In the genomic region with DNA sequence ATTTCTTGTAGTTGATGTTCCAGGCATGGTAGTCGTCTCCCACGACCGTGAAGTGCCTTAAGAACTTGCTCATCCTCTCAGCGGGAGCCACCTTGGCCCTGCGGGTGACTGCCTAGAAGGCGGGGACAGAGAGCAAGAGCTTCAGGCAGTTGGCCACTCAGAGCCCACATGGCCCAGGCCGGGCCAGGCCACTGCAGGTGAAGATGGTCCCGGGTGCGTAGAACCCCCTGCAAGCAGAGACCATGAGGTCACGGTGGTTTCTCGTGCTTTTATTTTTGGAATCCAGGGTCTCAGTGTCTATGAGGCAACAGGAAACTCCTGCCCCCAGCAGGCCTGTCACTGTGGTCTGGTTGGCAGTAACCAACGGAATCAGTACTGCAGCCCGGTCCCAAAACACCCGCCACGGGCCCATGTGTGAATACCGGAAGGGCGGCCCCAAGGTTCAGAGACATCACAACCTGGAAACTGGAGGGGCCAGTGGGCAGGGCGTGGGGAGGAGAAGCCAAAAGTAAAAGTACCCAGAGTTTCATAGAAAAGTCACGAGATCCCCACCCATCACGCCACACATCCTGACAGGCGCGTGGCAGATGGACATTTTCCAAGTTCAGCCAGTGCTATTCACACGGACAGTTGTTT, we compare ENCODE assay signal across 9 cellular contexts. TPM values are rescaled to one million over a fixed set of nuclear protein-coding genes. Genes with fewer than 3 reads are reported as not detected.
DNase-seq lines count a peak whose midpoint lies in the region; ATAC-seq and TF ChIP-seq lines count a peak whose summit lies in the region.
"Had no signal": no experiment of that assay in that cellular context is flagged by ENCODE, and none has a peak within 500 bp of the region (broad histone marks: within the 10 kb centered on the region; RNA-seq: fewer than 3 reads in every experiment).

No MANE protein-coding gene starts in this region.

- peak overlapping the region; percentile 69 for H3K27ac Mint-ChIP-seq in CD4-positive, alpha-beta T cell
- H3K27ac Mint-ChIP-seq: nephron had no signal

- H3K27me3 ChIP-seq in CD4-positive, alpha-beta T cell (ENCODE audit: control insufficient read depth, insufficient read depth, low read length) = no peaks in the 10 kb centered on the region
- H3K27me3 ChIP-seq in SJCRH30 = no peaks in the 10 kb centered on the region
- H3K27me3 ChIP-seq in uterus = no peaks in the 10 kb centered on the region

- H3K27ac ChIP-seq in CD4-positive, alpha-beta T cell (ENCODE audit: low read depth, low read length) = no peak overlapping the region
- H3K27ac ChIP-seq in SJCRH30 = no peak overlapping the region
- H3K27ac ChIP-seq in uterus = no peak overlapping the region

- H3K4me3 Mint-ChIP-seq in CD4-positive, alpha-beta T cell = no peak overlapping the region
- peak overlapping the region; percentile 57 for H3K4me3 Mint-ChIP-seq in activated T-cell treated with anti-CD3 and anti-CD28 coated beads, Interleukin-2, amount 50 U/mL, for 4 hours
- H3K4me3 Mint-ChIP-seq: nephron had no signal

- CTCF ChIA-PET in CD4-positive, alpha-beta T cell (lab: Charles Lee) = no interaction called here

- peaks cover 3% of the 10 kb centered on the region for H3K9me3 Mint-ChIP-seq in CD4-positive, alpha-beta T cell
- peaks cover 10% of the 10 kb centered on the region for H3K9me3 Mint-ChIP-seq in activated T-cell treated with anti-CD3 and anti-CD28 coated beads, Interleukin-2, amount 50 U/mL, for 4 hours

- TF ChIP-seq CTCF in CD4-positive, alpha-beta T cell (IDR thresholded peaks at IDR 0.05) = no peak
- no peak for TF ChIP-seq CTCF in uterus (IDR thresholded peaks at IDR 0.05)

- TF ChIP-seq POLR2A in uterus (IDR thresholded peaks at IDR 0.05) = no peak

- ATAC-seq in CD4-positive, alpha-beta T cell (ENCODE audit: poor library complexity) = peak; percentile 34
- peak; percentile 91 for ATAC-seq in GM19463 (IDR thresholded peaks at IDR 0.05; ENCODE audit: unreplicated experiment)
- ATAC-seq in HG03460 (IDR thresholded peaks at IDR 0.05; ENCODE audit: unreplicated experiment) = peak; percentile 89
- peak; percentile 91 to 92 for ATAC-seq in activated T-cell treated with anti-CD3 and anti-CD28 coated beads, Interleukin-2, amount 50 U/mL, for 4 hours

- no peaks in the 10 kb centered on the region for H3K27me3 Mint-ChIP-seq in CD4-positive, alpha-beta T cell
- no peaks in the 10 kb centered on the region for H3K27me3 Mint-ChIP-seq in activated T-cell treated with anti-CD3 and anti-CD28 coated beads, Interleukin-2, amount 50 U/mL, for 4 hours (ENCODE audit: low read depth)

- intact Hi-C loops in CD4-positive, alpha-beta T cell (cut with DNase I, micrococcal nuclease) = no loop called here
- intact Hi-C loops in uterus (cut with DNase I; ENCODE audit: low total_unique reads) = no loop called here

- peak in 4 of 10 experiments; percentile 4 to 23 (median 6) for DNase-seq in CD4-positive, alpha-beta T cell
- DNase-seq in activated T-cell treated with anti-CD3 and anti-CD28 coated beads, Interleukin-2, amount 50 U/mL, for 4 hours = peak; percentile 15
- DNase-seq in stimulated activated CD4-positive, alpha-beta T cell treated with anti-CD3 and anti-CD28 coated beads, Interleukin-12 subunit alpha, Interleukin-12 subunit beta, amount 100 ng/mL, for 4 hours = peak; percentile 32
- DNase-seq in SJCRH30 = no peak
- no peak for DNase-seq in GM03348 (ENCODE audit: low spot score)
- DNase-seq in uterus = no peak

- H3K4me3 ChIP-seq in SJCRH30 = no peak overlapping the region
- H3K4me3 ChIP-seq in uterus = no peak overlapping the region

- peaks cover 11% of the 10 kb centered on the region for H3K4me1 Mint-ChIP-seq in CD4-positive, alpha-beta T cell (ENCODE audit: low read depth)
- H3K4me1 Mint-ChIP-seq in activated T-cell treated with anti-CD3 and anti-CD28 coated beads, Interleukin-2, amount 50 U/mL, for 4 hours (ENCODE audit: low read depth) = peaks cover 15% of the 10 kb centered on the region

- peaks cover 56% of the 10 kb centered on the region for H3K36me3 Mint-ChIP-seq in CD4-positive, alpha-beta T cell (ENCODE audit: low read depth)
- peaks cover 22% of the 10 kb centered on the region for H3K36me3 Mint-ChIP-seq in activated T-cell treated with anti-CD3 and anti-CD28 coated beads, Interleukin-2, amount 50 U/mL, for 4 hours (ENCODE audit: insufficient read depth)

- H3K9me3 ChIP-seq in CD4-positive, alpha-beta T cell (ENCODE audit: control insufficient read depth, low read length) = peaks cover 17% of the 10 kb centered on the region
- H3K9me3 ChIP-seq in SJCRH30 (replicated peaks) (peaks cover 3% of the 10 kb centered on the region), uterus (peaks cover 0 to 15% of the 10 kb centered on the region in 2 donors)

- POLR2A ChIA-PET in CD4-positive, alpha-beta T cell (lab: Charles Lee) = no interaction called here

- peaks cover 7% of the 10 kb centered on the region for H3K4me1 ChIP-seq in SJCRH30
- H3K4me1 ChIP-seq in uterus = no peaks in the 10 kb centered on the region

- no peaks in the 10 kb centered on the region for H3K36me3 ChIP-seq in SJCRH30
- no peaks in the 10 kb centered on the region for H3K36me3 ChIP-seq in uterus

RNA-seq across cellular contexts. Expression of a gene that starts 27.5 kb away (rescaled TPM):
- 1 to 10 TPM; 3.9 to 4.1 TPM for total RNA-seq in CD4-positive, alpha-beta T cell
- total RNA-seq in activated T-cell treated with anti-CD3 and anti-CD28 coated beads, Interleukin-2, amount 50 U/mL, for 4 hours = 1 to 10 TPM; 6.1 to 8.1 (median 7.2) TPM
- total RNA-seq in SJCRH30 (2014; rRNA removed; shearing (Covaris generic)) = 2.7 and 2.8 TPM in 2 replicates
- total RNA-seq in uterus = 10 to 100 TPM in 3 of 4 donors, 1 to 10 TPM in 1; 3.8 to 18.1 (median 14.0) TPM

RNA-seq across cellular contexts. Expression of a gene that starts 47.5 kb away (rescaled TPM):
- 1 to 10 TPM; 5.0 to 5.5 TPM for total RNA-seq in CD4-positive, alpha-beta T cell
- total RNA-seq in activated T-cell treated with anti-CD3 and anti-CD28 coated beads, Interleukin-2, amount 50 U/mL, for 4 hours = 1 to 10 TPM; 3.5 to 4.4 (median 3.6) TPM
- 15.1 and 15.7 TPM in 2 replicates for total RNA-seq in SJCRH30 (2014; rRNA removed; shearing (Covaris generic))
- total RNA-seq in uterus = 10 to 100 TPM; 40.0 to 61.8 (median 49.9) TPM

Comparison
In these comparisons a context has a peak if more than half of its experiments do, and no peak if none do; other contexts are left out.
1. ATAC-seq: peak in every context shown above with its lines; median percentile 92 in activated T-cell treated with anti-CD3 and anti-CD28 coated beads, Interleukin-2, amount 50 U/mL, for 4 hours; 91 in GM19463; 89 in HG03460; 34 in CD4-positive, alpha-beta T cell.
2. DNase-seq: peak in activated T-cell treated with anti-CD3 and anti-CD28 coated beads, Interleukin-2, amount 50 U/mL, for 4 hours (single experiment) and stimulated activated CD4-positive, alpha-beta T cell treated with anti-CD3 and anti-CD28 coated beads, Interleukin-12 subunit alpha, Interleukin-12 subunit beta, amount 100 ng/mL, for 4 hours (single experiment); none in SJCRH30 (0 of 2), GM03348 (single experiment) and uterus (0 of 2).